ENCODE assay signal across 14 cellular contexts in genomic region chr20:49965781-49966304, GRCh38.
"Had no signal": no experiment of that assay in that cellular context is flagged by ENCODE, and none has a peak within 500 bp of the region (broad histone marks: within the 10 kb centered on the region; RNA-seq: fewer than 3 reads in every experiment).

No MANE protein-coding gene starts in this region.

- H3K4me1 ChIP-seq: uterus had no signal

- DNase-seq: activated CD8-positive, alpha-beta memory T cell treated with anti-CD3 and anti-CD28 coated beads, Interleukin-2, amount 10 ng/mL, durations not matched to agents 7 days and 5 days; activated effector memory CD4-positive, alpha-beta T cell treated with Interleukin-2 at 50 U/mL for 16 hours; activated T-cell treated with anti-CD3 and anti-CD28 coated beads, Interleukin-2, amount 50 U/mL, for 24 hours; endodermal cell; foreskin keratinocyte; heart left ventricle; naive thymus-derived CD8-positive, alpha-beta T cell; nucleus accumbens; stimulated activated CD4-positive, alpha-beta T cell treated with anti-CD3 and anti-CD28 coated beads, Interleukin-4, amount 100 ng/mL, for 1 hour; stimulated activated CD8-positive, alpha-beta memory T cell treated with anti-CD3 and anti-CD28 coated beads, Interleukin-4, amount 100 ng/mL, for 48 hours; T-helper 2 cell; uterus had no signal

- H3K9me3 ChIP-seq: esophagus muscularis mucosa, heart left ventricle, thoracic aorta, uterus had no signal

- H3K27me3 ChIP-seq: esophagus muscularis mucosa, foreskin keratinocyte, heart left ventricle, uterus had no signal

- H3K27ac ChIP-seq: esophagus muscularis mucosa, foreskin keratinocyte, heart left ventricle, thoracic aorta, uterus had no signal

- H3K4me3 ChIP-seq: esophagus muscularis mucosa, heart left ventricle, thoracic aorta, uterus had no signal

- H3K36me3 ChIP-seq: thoracic aorta, uterus had no signal
